ENCODE assay signal across 1 cellular context in the genomic region with DNA sequence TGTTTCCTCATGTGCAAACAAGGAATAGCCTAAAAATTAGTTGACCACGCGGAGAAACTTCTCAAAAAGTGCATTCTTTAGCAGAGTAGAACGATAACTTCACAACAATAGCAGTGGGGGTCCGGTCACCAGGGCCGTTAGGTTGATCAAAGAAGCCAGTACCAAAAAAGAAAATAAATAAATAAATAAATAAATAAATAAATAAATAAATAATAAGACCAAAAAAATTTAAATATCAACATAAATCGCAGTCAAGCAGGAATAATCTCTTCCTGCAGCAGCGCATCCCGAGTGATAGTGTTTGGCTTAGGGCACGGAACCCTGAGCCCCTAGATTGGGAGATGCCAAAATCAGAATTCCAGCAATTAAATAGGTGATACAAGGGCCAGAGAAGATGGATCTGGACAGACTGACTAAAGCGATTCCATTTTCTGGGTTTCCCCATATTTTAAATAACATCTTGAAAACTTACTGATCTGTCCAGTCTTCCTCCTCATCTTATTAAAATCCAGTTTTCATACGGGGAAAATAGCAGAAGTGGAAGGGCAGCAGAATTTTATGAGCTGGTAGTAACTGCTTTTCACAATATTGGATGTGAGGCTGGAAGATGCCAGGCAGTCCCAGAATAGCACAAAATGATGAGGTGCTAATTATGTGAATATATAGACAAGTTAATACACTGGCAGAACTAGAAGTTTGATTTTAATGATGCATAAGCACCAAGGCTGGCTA.
TF ChIP-seq lines count a peak whose summit lies in the region.

No MANE protein-coding gene starts in this region.

TF ChIP-seq in HEK293, 187 proteins besides CTCF, POLR2A, EP300 and RAD21 (continued from another document and continues in another):
- TF ChIP-seq ZNF76 (tag by site-specific recombination; IDR thresholded peaks at IDR 0.05; ENCODE audit: borderline replicate concordance, low read depth) (no peak), ZNF610 (tag by site-specific recombination; IDR thresholded peaks at IDR 0.05; ENCODE audit: borderline replicate concordance) (no peak), OVOL3 (tag by site-specific recombination; IDR thresholded peaks at IDR 0.05) (peak; percentile 60; the same call in 1 of the 2 replicates), ZSCAN23 (tag by site-specific recombination; IDR thresholded peaks at IDR 0.05) (no peak), ZNF768 (tag by site-specific recombination; IDR thresholded peaks at IDR 0.05) (no peak), ZNF654 (tag by site-specific recombination; IDR thresholded peaks at IDR 0.05; ENCODE audit: low read depth) (peak; percentile 43; the same call in 1 of the 2 replicates), YY2 (tag by site-specific recombination; IDR thresholded peaks at IDR 0.05) (no peak), ZBTB48 (tag by site-specific recombination; IDR thresholded peaks at IDR 0.05) (no peak), ZNF600 (tag by site-specific recombination; IDR thresholded peaks at IDR 0.05) (no peak), ZNF596 (tag by site-specific recombination; IDR thresholded peaks at IDR 0.05) (no peak), ZIC2 (tag by site-specific recombination; IDR thresholded peaks at IDR 0.05) (no peak), SCRT2 (tag by site-specific recombination; IDR thresholded peaks at IDR 0.05) (no peak), ZBTB21 (tag by site-specific recombination; IDR thresholded peaks at IDR 0.05) (0 out of 2 replicates have a peak, but pooled peaks have one; percentile 55), ZNF645 (tag by site-specific recombination; IDR thresholded peaks at IDR 0.05) (no peak), ZNF843 (tag by site-specific recombination; IDR thresholded peaks at IDR 0.05) (no peak), AEBP2 (tag by site-specific recombination; IDR thresholded peaks at IDR 0.05; ENCODE audit: borderline replicate concordance) (no peak), ZNF549 (tag by site-specific recombination; IDR thresholded peaks at IDR 0.05) (no peak), FEZF1 (tag by site-specific recombination; IDR thresholded peaks at IDR 0.05) (no peak), ZNF211 (tag by site-specific recombination; IDR thresholded peaks at IDR 0.05; ENCODE audit: low read depth) (no peak), TRIM28 (IDR thresholded peaks at IDR 0.05; ENCODE audit: borderline replicate concordance, low read length) (no peak), ZNF792 (tag by site-specific recombination; IDR thresholded peaks at IDR 0.05) (no peak), ZNF16 (tag by site-specific recombination; IDR thresholded peaks at IDR 0.05; ENCODE audit: low read depth) (no peak), ZBTB8A (tag by site-specific recombination; IDR thresholded peaks at IDR 0.05) (no peak; the same call in 1 of the 2 replicates), ZNF221 (tag by site-specific recombination; IDR thresholded peaks at IDR 0.05; ENCODE audit: borderline replicate concordance) (no peak), GLI2 (tag by site-specific recombination; IDR thresholded peaks at IDR 0.05; ENCODE audit: borderline replicate concordance, low read depth) (peak; percentile 19; the same call in 1 of the 2 replicates), HOXA7 (CRISPR knock-in tag; IDR thresholded peaks at IDR 0.05; ENCODE audit: borderline replicate concordance) (no peak), KLF17 (tag by site-specific recombination; IDR thresholded peaks at IDR 0.05) (no peak), ZNF555 (tag by site-specific recombination; conservative IDR thresholded peaks at IDR 0.05) (peak; percentile 95), WT1 (tag by site-specific recombination; IDR thresholded peaks at IDR 0.05) (no peak), ZNF174 (tag by site-specific recombination; IDR thresholded peaks at IDR 0.05) (no peak), ZNF138 (tag by site-specific recombination; IDR thresholded peaks at IDR 0.05; ENCODE audit: borderline replicate concordance) (0 out of 2 replicates have a peak, but pooled peaks have one; percentile 41), ZNF530 (tag by site-specific recombination; IDR thresholded peaks at IDR 0.05; ENCODE audit: low read depth) (no peak), ZNF292 (tag by site-specific recombination; IDR thresholded peaks at IDR 0.05; ENCODE audit: borderline replicate concordance, low read depth) (peak; percentile 77; the same call in 1 of the 2 replicates), ZNF362 (tag by site-specific recombination; IDR thresholded peaks at IDR 0.05) (no peak), HOXC10 (CRISPR knock-in tag; IDR thresholded peaks at IDR 0.05) (no peak), ZNF560 (tag by site-specific recombination; IDR thresholded peaks at IDR 0.05; ENCODE audit: borderline replicate concordance) (peak; percentile 85; the same call in 1 of the 2 replicates), YY1 (tag by site-specific recombination; IDR thresholded peaks at IDR 0.05) (no peak), KLF7 (tag by site-specific recombination; IDR thresholded peaks at IDR 0.05; ENCODE audit: borderline replicate concordance) (0 out of 2 replicates have a peak, but pooled peaks have one; percentile 47), ZSCAN16 (tag by site-specific recombination; IDR thresholded peaks at IDR 0.05) (no peak), ZNF335 (tag by site-specific recombination; conservative IDR thresholded peaks at IDR 0.05) (no peak)
- TF ChIP-seq, protein P1, sequence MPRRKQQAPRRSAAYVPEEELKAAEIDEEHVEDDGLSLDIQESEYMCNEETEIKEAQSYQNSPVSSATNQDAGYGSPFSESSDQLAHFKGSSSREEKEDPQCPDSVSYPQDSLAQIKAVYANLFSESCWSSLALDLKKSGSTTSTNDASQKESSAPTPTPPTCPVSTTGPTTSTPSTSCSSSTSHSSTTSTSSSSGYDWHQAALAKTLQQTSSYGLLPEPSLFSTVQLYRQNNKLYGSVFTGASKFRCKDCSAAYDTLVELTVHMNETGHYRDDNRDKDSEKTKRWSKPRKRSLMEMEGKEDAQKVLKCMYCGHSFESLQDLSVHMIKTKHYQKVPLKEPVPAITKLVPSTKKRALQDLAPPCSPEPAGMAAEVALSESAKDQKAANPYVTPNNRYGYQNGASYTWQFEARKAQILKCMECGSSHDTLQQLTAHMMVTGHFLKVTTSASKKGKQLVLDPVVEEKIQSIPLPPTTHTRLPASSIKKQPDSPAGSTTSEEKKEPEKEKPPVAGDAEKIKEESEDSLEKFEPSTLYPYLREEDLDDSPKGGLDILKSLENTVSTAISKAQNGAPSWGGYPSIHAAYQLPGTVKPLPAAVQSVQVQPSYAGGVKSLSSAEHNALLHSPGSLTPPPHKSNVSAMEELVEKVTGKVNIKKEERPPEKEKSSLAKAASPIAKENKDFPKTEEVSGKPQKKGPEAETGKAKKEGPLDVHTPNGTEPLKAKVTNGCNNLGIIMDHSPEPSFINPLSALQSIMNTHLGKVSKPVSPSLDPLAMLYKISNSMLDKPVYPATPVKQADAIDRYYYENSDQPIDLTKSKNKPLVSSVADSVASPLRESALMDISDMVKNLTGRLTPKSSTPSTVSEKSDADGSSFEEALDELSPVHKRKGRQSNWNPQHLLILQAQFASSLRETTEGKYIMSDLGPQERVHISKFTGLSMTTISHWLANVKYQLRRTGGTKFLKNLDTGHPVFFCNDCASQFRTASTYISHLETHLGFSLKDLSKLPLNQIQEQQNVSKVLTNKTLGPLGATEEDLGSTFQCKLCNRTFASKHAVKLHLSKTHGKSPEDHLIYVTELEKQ (tag by site-specific recombination; IDR thresholded peaks at IDR 0.05; ENCODE audit: borderline replicate concordance) = no peak
- TF ChIP-seq, protein P2, sequence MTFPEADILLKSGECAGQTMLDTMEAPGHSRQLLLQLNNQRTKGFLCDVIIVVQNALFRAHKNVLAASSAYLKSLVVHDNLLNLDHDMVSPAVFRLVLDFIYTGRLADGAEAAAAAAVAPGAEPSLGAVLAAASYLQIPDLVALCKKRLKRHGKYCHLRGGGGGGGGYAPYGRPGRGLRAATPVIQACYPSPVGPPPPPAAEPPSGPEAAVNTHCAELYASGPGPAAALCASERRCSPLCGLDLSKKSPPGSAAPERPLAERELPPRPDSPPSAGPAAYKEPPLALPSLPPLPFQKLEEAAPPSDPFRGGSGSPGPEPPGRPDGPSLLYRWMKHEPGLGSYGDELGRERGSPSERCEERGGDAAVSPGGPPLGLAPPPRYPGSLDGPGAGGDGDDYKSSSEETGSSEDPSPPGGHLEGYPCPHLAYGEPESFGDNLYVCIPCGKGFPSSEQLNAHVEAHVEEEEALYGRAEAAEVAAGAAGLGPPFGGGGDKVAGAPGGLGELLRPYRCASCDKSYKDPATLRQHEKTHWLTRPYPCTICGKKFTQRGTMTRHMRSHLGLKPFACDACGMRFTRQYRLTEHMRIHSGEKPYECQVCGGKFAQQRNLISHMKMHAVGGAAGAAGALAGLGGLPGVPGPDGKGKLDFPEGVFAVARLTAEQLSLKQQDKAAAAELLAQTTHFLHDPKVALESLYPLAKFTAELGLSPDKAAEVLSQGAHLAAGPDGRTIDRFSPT (tag by site-specific recombination; IDR thresholded peaks at IDR 0.05) = no peak
- TF ChIP-seq, protein P3, sequence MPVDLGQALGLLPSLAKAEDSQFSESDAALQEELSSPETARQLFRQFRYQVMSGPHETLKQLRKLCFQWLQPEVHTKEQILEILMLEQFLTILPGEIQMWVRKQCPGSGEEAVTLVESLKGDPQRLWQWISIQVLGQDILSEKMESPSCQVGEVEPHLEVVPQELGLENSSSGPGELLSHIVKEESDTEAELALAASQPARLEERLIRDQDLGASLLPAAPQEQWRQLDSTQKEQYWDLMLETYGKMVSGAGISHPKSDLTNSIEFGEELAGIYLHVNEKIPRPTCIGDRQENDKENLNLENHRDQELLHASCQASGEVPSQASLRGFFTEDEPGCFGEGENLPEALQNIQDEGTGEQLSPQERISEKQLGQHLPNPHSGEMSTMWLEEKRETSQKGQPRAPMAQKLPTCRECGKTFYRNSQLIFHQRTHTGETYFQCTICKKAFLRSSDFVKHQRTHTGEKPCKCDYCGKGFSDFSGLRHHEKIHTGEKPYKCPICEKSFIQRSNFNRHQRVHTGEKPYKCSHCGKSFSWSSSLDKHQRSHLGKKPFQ (tag by site-specific recombination; IDR thresholded peaks at IDR 0.05) = 0 out of 2 replicates have a peak, but pooled peaks have one; percentile 27
- TF ChIP-seq, protein P4, sequence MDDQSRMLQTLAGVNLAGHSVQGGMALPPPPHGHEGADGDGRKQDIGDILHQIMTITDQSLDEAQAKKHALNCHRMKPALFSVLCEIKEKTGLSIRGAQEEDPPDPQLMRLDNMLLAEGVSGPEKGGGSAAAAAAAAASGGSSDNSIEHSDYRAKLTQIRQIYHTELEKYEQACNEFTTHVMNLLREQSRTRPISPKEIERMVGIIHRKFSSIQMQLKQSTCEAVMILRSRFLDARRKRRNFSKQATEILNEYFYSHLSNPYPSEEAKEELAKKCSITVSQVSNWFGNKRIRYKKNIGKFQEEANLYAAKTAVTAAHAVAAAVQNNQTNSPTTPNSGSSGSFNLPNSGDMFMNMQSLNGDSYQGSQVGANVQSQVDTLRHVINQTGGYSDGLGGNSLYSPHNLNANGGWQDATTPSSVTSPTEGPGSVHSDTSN (CRISPR knock-in tag; IDR thresholded peaks at IDR 0.05) = no peak
- TF ChIP-seq, protein P5, sequence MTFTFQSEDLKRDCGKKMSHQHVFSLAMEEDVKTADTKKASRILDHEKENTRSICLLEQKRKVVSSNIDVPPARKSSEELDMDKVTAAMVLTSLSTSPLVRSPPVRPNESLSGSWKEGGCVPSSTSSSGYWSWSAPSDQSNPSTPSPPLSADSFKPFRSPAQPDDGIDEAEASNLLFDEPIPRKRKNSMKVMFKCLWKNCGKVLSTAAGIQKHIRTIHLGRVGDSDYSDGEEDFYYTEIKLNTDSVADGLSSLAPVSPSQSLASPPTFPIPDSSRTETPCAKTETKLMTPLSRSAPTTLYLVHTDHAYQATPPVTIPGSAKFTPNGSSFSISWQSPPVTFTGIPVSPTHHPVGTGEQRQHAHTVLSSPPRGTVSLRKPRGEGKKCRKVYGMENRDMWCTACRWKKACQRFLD (tag by site-specific recombination; IDR thresholded peaks at IDR 0.05) = no peak
- TF ChIP-seq, protein P6, sequence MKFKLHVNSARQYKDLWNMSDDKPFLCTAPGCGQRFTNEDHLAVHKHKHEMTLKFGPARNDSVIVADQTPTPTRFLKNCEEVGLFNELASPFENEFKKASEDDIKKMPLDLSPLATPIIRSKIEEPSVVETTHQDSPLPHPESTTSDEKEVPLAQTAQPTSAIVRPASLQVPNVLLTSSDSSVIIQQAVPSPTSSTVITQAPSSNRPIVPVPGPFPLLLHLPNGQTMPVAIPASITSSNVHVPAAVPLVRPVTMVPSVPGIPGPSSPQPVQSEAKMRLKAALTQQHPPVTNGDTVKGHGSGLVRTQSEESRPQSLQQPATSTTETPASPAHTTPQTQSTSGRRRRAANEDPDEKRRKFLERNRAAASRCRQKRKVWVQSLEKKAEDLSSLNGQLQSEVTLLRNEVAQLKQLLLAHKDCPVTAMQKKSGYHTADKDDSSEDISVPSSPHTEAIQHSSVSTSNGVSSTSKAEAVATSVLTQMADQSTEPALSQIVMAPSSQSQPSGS (tag by site-specific recombination; IDR thresholded peaks at IDR 0.05; ENCODE audit: low read depth) = no peak
